In genomic region chr6:31727717-31728671, GRCh38 we compare ENCODE assay signal across 9 cellular contexts. TPM values are rescaled to one million over a fixed set of nuclear protein-coding genes. Genes with fewer than 3 reads are reported as not detected.
DNase-seq lines count a peak whose midpoint lies in the region; ATAC-seq and TF ChIP-seq lines count a peak whose summit lies in the region.
"Had no signal": no experiment of that assay in that cellular context is flagged by ENCODE, and none has a peak within 500 bp of the region (broad histone marks: within the 10 kb centered on the region; RNA-seq: fewer than 3 reads in every experiment).

No MANE protein-coding gene starts in this region.

- peak overlapping the region; percentile 65 for H3K27ac Mint-ChIP-seq in activated T-cell treated with anti-CD3 and anti-CD28 coated beads, Interleukin-2, amount 50 U/mL, for 24 hours
- H3K27ac Mint-ChIP-seq in activated T-helper 1 cell treated with anti-CD3 and anti-CD28 coated beads, Interleukin-12 subunit alpha, Interleukin-12 subunit beta, Interleukin-2, Interleukin-4 antibody, amounts not matched to agents 30 ng/mL and 10 ng/mL and 1 ng/mL, durations not matched to agents 14 hours and 24 hours and 36 hours, result peak overlapping the region; percentile 73

- no peak for DNase-seq in activated T-cell treated with anti-CD3 and anti-CD28 coated beads, Interleukin-2, amount 50 U/mL, for 24 hours
- no peak for DNase-seq in activated T-cell treated with anti-CD3 and anti-CD28 coated beads for 4 hours
- no peak for DNase-seq in activated T-helper 1 cell treated with anti-CD3 and anti-CD28 coated beads, Interleukin-12 subunit alpha, Interleukin-12 subunit beta, Interleukin-2, Interleukin-4 antibody, amounts not matched to agents 30 ng/mL and 10 ng/mL and 1 ng/mL, durations not matched to agents 14 hours and 24 hours and 36 hours (ENCODE audit: low spot score)
- peak; percentile 29 for DNase-seq in left kidney (ENCODE audit: low read depth, low spot score)
- DNase-seq in tibial artery, result peak; percentile 33 to 77
- no peak for DNase-seq in stimulated activated CD4-positive, alpha-beta T cell treated with anti-CD3 and anti-CD28 coated beads, Interleukin-2, amount 100 ng/mL, for 48 hours
- DNase-seq: activated CD8-positive, alpha-beta memory T cell treated with anti-CD3 and anti-CD28 coated beads for 24 hours had no signal

- peaks cover 0 to 33% (median 23%) of the 10 kb centered on the region in 4 donors for H3K4me1 ChIP-seq in tibial artery

- no peaks in the 10 kb centered on the region for H3K27me3 ChIP-seq in tibial artery

- intact Hi-C loops in activated T-helper 1 cell treated with anti-CD3 and anti-CD28 coated beads, Interleukin-12 subunit alpha, Interleukin-12 subunit beta, Interleukin-2, Interleukin-4 antibody, amounts not matched to agents 30 ng/mL and 10 ng/mL and 1 ng/mL, durations not matched to agents 14 hours and 24 hours and 36 hours (cut with micrococcal nuclease), result loop anchor here (2.0 kb wide), 1 partner anchor 169 kb away; the partner anchor contains the start of gene EHMT2
- intact Hi-C loops in tibial artery (cut with DNase I; ENCODE audit: low total_unique reads), result loop anchor here (10.0 kb wide), 1 partner anchor 107 kb away; no protein-coding TSS in a partner anchor

- H3K4me3 ChIP-seq in tibial artery, result peak overlapping the region; percentile 69 to 78

- no peak for TF ChIP-seq CTCF in tibial artery (IDR thresholded peaks at IDR 0.05)

- H3K9me3 Mint-ChIP-seq in activated T-cell treated with anti-CD3 and anti-CD28 coated beads, Interleukin-2, amount 50 U/mL, for 24 hours, result no peaks in the 10 kb centered on the region
- no peaks in the 10 kb centered on the region for H3K9me3 Mint-ChIP-seq in activated T-helper 1 cell treated with anti-CD3 and anti-CD28 coated beads, Interleukin-12 subunit alpha, Interleukin-12 subunit beta, Interleukin-2, Interleukin-4 antibody, amounts not matched to agents 30 ng/mL and 10 ng/mL and 1 ng/mL, durations not matched to agents 14 hours and 24 hours and 36 hours

- ATAC-seq in HG02938 (IDR thresholded peaks at IDR 0.05; ENCODE audit: unreplicated experiment), result no peak
- ATAC-seq in HG02642 (IDR thresholded peaks at IDR 0.05; ENCODE audit: poor library complexity, unreplicated experiment), result no peak

- H3K27ac ChIP-seq in tibial artery, result peak overlapping the region; percentile 88 to 94

- H3K4me1 Mint-ChIP-seq in activated T-cell treated with anti-CD3 and anti-CD28 coated beads, Interleukin-2, amount 50 U/mL, for 24 hours (ENCODE audit: low read depth), result peaks cover 59% of the 10 kb centered on the region
- peaks cover 40% of the 10 kb centered on the region for H3K4me1 Mint-ChIP-seq in activated T-helper 1 cell treated with anti-CD3 and anti-CD28 coated beads, Interleukin-12 subunit alpha, Interleukin-12 subunit beta, Interleukin-2, Interleukin-4 antibody, amounts not matched to agents 30 ng/mL and 10 ng/mL and 1 ng/mL, durations not matched to agents 14 hours and 24 hours and 36 hours (ENCODE audit: low read depth)

- no peaks in the 10 kb centered on the region for H3K9me3 ChIP-seq in tibial artery

- no peak overlapping the region for H3K4me3 Mint-ChIP-seq in activated T-cell treated with anti-CD3 and anti-CD28 coated beads, Interleukin-2, amount 50 U/mL, for 24 hours
- H3K4me3 Mint-ChIP-seq in activated T-helper 1 cell treated with anti-CD3 and anti-CD28 coated beads, Interleukin-12 subunit alpha, Interleukin-12 subunit beta, Interleukin-2, Interleukin-4 antibody, amounts not matched to agents 30 ng/mL and 10 ng/mL and 1 ng/mL, durations not matched to agents 14 hours and 24 hours and 36 hours, result peak overlapping the region; percentile 64

- no peaks in the 10 kb centered on the region for H3K27me3 Mint-ChIP-seq in activated T-cell treated with anti-CD3 and anti-CD28 coated beads, Interleukin-2, amount 50 U/mL, for 24 hours
- H3K27me3 Mint-ChIP-seq in activated T-helper 1 cell treated with anti-CD3 and anti-CD28 coated beads, Interleukin-12 subunit alpha, Interleukin-12 subunit beta, Interleukin-2, Interleukin-4 antibody, amounts not matched to agents 30 ng/mL and 10 ng/mL and 1 ng/mL, durations not matched to agents 14 hours and 24 hours and 36 hours (ENCODE audit: insufficient read depth), result no peaks in the 10 kb centered on the region

- H3K36me3 Mint-ChIP-seq in activated T-cell treated with anti-CD3 and anti-CD28 coated beads, Interleukin-2, amount 50 U/mL, for 24 hours (ENCODE audit: low read depth), result peaks cover 47% of the 10 kb centered on the region
- H3K36me3 Mint-ChIP-seq in activated T-helper 1 cell treated with anti-CD3 and anti-CD28 coated beads, Interleukin-12 subunit alpha, Interleukin-12 subunit beta, Interleukin-2, Interleukin-4 antibody, amounts not matched to agents 30 ng/mL and 10 ng/mL and 1 ng/mL, durations not matched to agents 14 hours and 24 hours and 36 hours (ENCODE audit: low read depth), result peaks cover 14% of the 10 kb centered on the region

- H3K36me3 ChIP-seq in tibial artery, result peaks cover 45 to 61% (median 56%) of the 10 kb centered on the region in 3 donors

RNA-seq across cellular contexts. Expression of gene DDAH2, which starts 1.1 kb away (rescaled TPM):
- total RNA-seq in activated T-helper 1 cell treated with anti-CD3 and anti-CD28 coated beads, Interleukin-12 subunit alpha, Interleukin-12 subunit beta, Interleukin-2, Interleukin-4 antibody, amounts not matched to agents 30 ng/mL and 10 ng/mL and 1 ng/mL, durations not matched to agents 14 hours and 24 hours and 36 hours, result 4.9 and 5.7 TPM in 2 replicates

RNA-seq across cellular contexts. Expression of gene MPIG6B, which starts 4.8 kb away (rescaled TPM):
- total RNA-seq in activated T-helper 1 cell treated with anti-CD3 and anti-CD28 coated beads, Interleukin-12 subunit alpha, Interleukin-12 subunit beta, Interleukin-2, Interleukin-4 antibody, amounts not matched to agents 30 ng/mL and 10 ng/mL and 1 ng/mL, durations not matched to agents 14 hours and 24 hours and 36 hours, result not detected in 2 replicates

RNA-seq across cellular contexts. Expression of gene LY6G6C, which starts 6.4 kb away (rescaled TPM):
- not detected in 2 replicates for total RNA-seq in activated T-helper 1 cell treated with anti-CD3 and anti-CD28 coated beads, Interleukin-12 subunit alpha, Interleukin-12 subunit beta, Interleukin-2, Interleukin-4 antibody, amounts not matched to agents 30 ng/mL and 10 ng/mL and 1 ng/mL, durations not matched to agents 14 hours and 24 hours and 36 hours

RNA-seq across cellular contexts. Expression of gene CLIC1, which starts 8.3 kb away (rescaled TPM):
- total RNA-seq in activated T-helper 1 cell treated with anti-CD3 and anti-CD28 coated beads, Interleukin-12 subunit alpha, Interleukin-12 subunit beta, Interleukin-2, Interleukin-4 antibody, amounts not matched to agents 30 ng/mL and 10 ng/mL and 1 ng/mL, durations not matched to agents 14 hours and 24 hours and 36 hours, result 398 and 399 TPM in 2 replicates

RNA-seq across cellular contexts. Expression of gene MSH5, which starts 11.8 kb away (rescaled TPM):
- 80.5 and 83.4 TPM in 2 replicates for total RNA-seq in activated T-helper 1 cell treated with anti-CD3 and anti-CD28 coated beads, Interleukin-12 subunit alpha, Interleukin-12 subunit beta, Interleukin-2, Interleukin-4 antibody, amounts not matched to agents 30 ng/mL and 10 ng/mL and 1 ng/mL, durations not matched to agents 14 hours and 24 hours and 36 hours

Comparison
In these comparisons a context has a peak if more than half of its experiments do, and no peak if none do; other contexts are left out.
1. DNase-seq: peak in left kidney (single experiment) and tibial artery (2 of 2); none in activated T-cell treated with anti-CD3 and anti-CD28 coated beads, Interleukin-2, amount 50 U/mL, for 24 hours (single experiment), activated T-cell treated with anti-CD3 and anti-CD28 coated beads for 4 hours (single experiment), activated T-helper 1 cell treated with anti-CD3 and anti-CD28 coated beads, Interleukin-12 subunit alpha, Interleukin-12 subunit beta, Interleukin-2, Interleukin-4 antibody, amounts not matched to agents 30 ng/mL and 10 ng/mL and 1 ng/mL, durations not matched to agents 14 hours and 24 hours and 36 hours (single experiment) and stimulated activated CD4-positive, alpha-beta T cell treated with anti-CD3 and anti-CD28 coated beads, Interleukin-2, amount 100 ng/mL, for 48 hours (0 of 2).